27 cellular contexts compared by ENCODE assay signal in genomic region chr14:75614179-75614578, GRCh38. TPM values are rescaled to one million over a fixed set of nuclear protein-coding genes. Genes with fewer than 3 reads are reported as not detected.
A peak's percentile ranks its signal among the peaks of the same experiment; 100 is the strongest.
DNase-seq lines count a peak whose midpoint lies in the region; ATAC-seq and TF ChIP-seq lines count a peak whose summit lies in the region.
"Had no signal": no experiment of that assay in that cellular context is flagged by ENCODE, and none has a peak within 500 bp of the region (broad histone marks: within the 10 kb centered on the region; RNA-seq: fewer than 3 reads in every experiment).

No MANE protein-coding gene starts in this region.

- H3K36me3 ChIP-seq in spleen (no peaks in the 10 kb centered on the region), mammary epithelial cell (ENCODE audit: insufficient read depth, low read length) (no peaks in the 10 kb centered on the region), WERI-Rb-1 (no peaks in the 10 kb centered on the region)
- H3K36me3 ChIP-seq: neural progenitor cell, stomach had no signal

- H3K4me2 ChIP-seq in mammary epithelial cell (ENCODE audit: insufficient read depth, low read depth, low read length) = no peak overlapping the region
- H3K4me2 ChIP-seq: KMS-11, neural progenitor cell, PC-9, smooth muscle cell had no signal

- H3K27ac ChIP-seq in HL-60 (replicated peaks) (peak overlapping the region; percentile 65; the same call in 1 of the 2 replicates), spleen (peak overlapping the region in 6 of 8 donors; percentile 46 to 86 (median 76)), mammary epithelial cell (ENCODE audit: insufficient read depth, low read depth, low read length) (no peak overlapping the region), WERI-Rb-1 (no peak overlapping the region)
- H3K27ac ChIP-seq: KMS-11, neural progenitor cell, PC-9, VCaP had no signal

- H3K4me1 ChIP-seq in spleen (peaks cover 0 to 53% (median 21%) of the 10 kb centered on the region in 6 donors), mammary epithelial cell (ENCODE audit: insufficient read depth, low read length) (no peaks in the 10 kb centered on the region)

- no peak overlapping the region for H2AFZ ChIP-seq in mammary epithelial cell (ENCODE audit: low read depth, low read length)
- H2AFZ ChIP-seq: neural progenitor cell, PC-9 had no signal

- H4K20me1 ChIP-seq in mammary epithelial cell (ENCODE audit: insufficient read depth, low read length) = no peaks in the 10 kb centered on the region

- H3K4me3 ChIP-seq in HL-60 (replicated peaks; ENCODE audit: insufficient read depth, low read length) (no peak overlapping the region), epithelial cell of esophagus (ENCODE audit: low read length) (no peak overlapping the region), spleen (no peak overlapping the region), mammary epithelial cell (replicated peaks in 1 of 3; ENCODE audit: insufficient read depth in 1 of 3, low read depth in 2 of 3, low read length in 3 of 3) (no peak overlapping the region), WERI-Rb-1 (ENCODE audit: low read depth, low read length) (no peak overlapping the region)
- H3K4me3 ChIP-seq: neural progenitor cell, PC-9, smooth muscle cell, stomach had no signal

- CTCF ChIA-PET in mammary epithelial cell (lab: Charles Lee; ENCODE audit: low non-redundant PET) = no interaction called here

- ATAC-seq in HG03280 (IDR thresholded peaks at IDR 0.05; ENCODE audit: unreplicated experiment) = no peak
- ATAC-seq: right cardiac atrium had no signal

- DNase-seq in HL-60 (ENCODE audit: low read depth in 1 of 2, low spot score in 1 of 2) = peak in 1 of 2 experiments; percentile 59
- peak; percentile 38 for DNase-seq in NOMO-1 treated with dmso at 0.1 percent for 144 hours (lab: John Stamatoyannopoulos, UW; ENCODE audit: unreplicated experiment)
- DNase-seq in epithelial cell of esophagus (ENCODE audit: low read depth) = peak; percentile 24
- no peak for DNase-seq in spleen
- no peak for DNase-seq in mammary epithelial cell
- no peak for DNase-seq in germinal center (ENCODE audit: low spot score)
- no peak for DNase-seq in WERI-Rb-1
- DNase-seq: activated CD4-positive, alpha-beta T cell treated with anti-CD3 and anti-CD28 coated beads for 48 hours; activated CD8-positive, alpha-beta memory T cell treated with anti-CD3 and anti-CD28 coated beads for 24 hours; activated T-cell treated with anti-CD3 and anti-CD28 coated beads for 4 hours; H7; hypothalamus; immature natural killer cell; left cardiac atrium; mesenchymal stem cell; MM.1S; NCI-H1694; PC-9; posterior cingulate gyrus; right cardiac atrium; stimulated activated CD4-positive, alpha-beta T cell treated with anti-CD3 and anti-CD28 coated beads, Interleukin-1b, Interleukin-23, amount 100 ng/mL, for 48 hours; stomach had no signal

- intact Hi-C loops in spleen (cut with DNase I; ENCODE audit: low total_unique reads) (no loop called here), mammary epithelial cell (cut with micrococcal nuclease) (no loop called here)

- H3K27me3 ChIP-seq in HL-60 (ENCODE audit: insufficient read depth, poor library complexity, severe bottlenecking) = no peaks in the 10 kb centered on the region
- H3K27me3 ChIP-seq in spleen (replicated peaks in 1 of 7) = no peaks in the 10 kb centered on the region
- no peaks in the 10 kb centered on the region for H3K27me3 ChIP-seq in mammary epithelial cell (ENCODE audit: insufficient read depth, low read length)
- H3K27me3 ChIP-seq in WERI-Rb-1 (ENCODE audit: insufficient read depth, low read depth, severe bottlenecking) = no peaks in the 10 kb centered on the region
- H3K27me3 ChIP-seq: neural progenitor cell had no signal

- H3K9me3 ChIP-seq in spleen (no peaks in the 10 kb centered on the region), mammary epithelial cell (replicated peaks; ENCODE audit: insufficient read depth, low read length) (peaks cover 3% of the 10 kb centered on the region), WERI-Rb-1 (ENCODE audit: severe bottlenecking) (no peaks in the 10 kb centered on the region)
- H3K9me3 ChIP-seq: stomach had no signal

- H3K79me2 ChIP-seq in mammary epithelial cell (ENCODE audit: insufficient read depth, low read length) = no peaks in the 10 kb centered on the region

- dilution Hi-C loops in mammary epithelial cell (cut with HindIII; ENCODE audit: low sequenced_read_pairs) = no loop called here

- no peak for TF ChIP-seq POLR2A in spleen (IDR thresholded peaks at IDR 0.05)

- TF ChIP-seq CTCF in HL-60 (IDR thresholded peaks at IDR 0.05; ENCODE audit: insufficient read depth, low read length) (no peak), epithelial cell of esophagus (IDR thresholded peaks at IDR 0.05; ENCODE audit: insufficient read depth, low read depth, low read length, missing control alignments) (no peak), spleen (IDR thresholded peaks at IDR 0.05 in 8 of 11, conservative IDR thresholded peaks at IDR 0.05 in 3 of 11) (no peak), mammary epithelial cell (conservative IDR thresholded peaks at IDR 0.05 in 1 of 2, IDR thresholded peaks at IDR 0.05 in 1 of 2; ENCODE audit: extremely low read depth in 1 of 2, insufficient read depth in 1 of 2, low read depth in 1 of 2, low read length in 2 of 2) (no peak), WERI-Rb-1 (IDR thresholded peaks at IDR 0.05; ENCODE audit: low read depth, low read length) (no peak)

- H3K9ac ChIP-seq in mammary epithelial cell (ENCODE audit: insufficient read depth, low read length) = no peak overlapping the region
- H3K9ac ChIP-seq: KMS-11, neural progenitor cell had no signal

- WGBS in spleen, 5 donors = 47 to 64% (median 51%) methylated on average over 4 of the region's 4 CpGs
- WGBS in mammary epithelial cell (ENCODE audit: low coverage, missing lambda C conversion rate) = 44% methylated on average over 4 of the region's 4 CpGs

- in situ Hi-C loops in mammary epithelial cell (cut with MboI; ENCODE audit: low sequenced_read_pairs in 2 of 2) = no loop called here

- BruUV-seq in mammary epithelial cell (replicated peaks; lab: Mats Ljungman, UMichigan) = no TSS peak

RNA-seq across cellular contexts. Expression of gene FLVCR2, which starts 35.8 kb away (rescaled TPM):
- total RNA-seq in spleen = 10 to 100 TPM; 20.5 to 47.9 (median 35.5) TPM
- 1 to 10 TPM; 4.8 to 5.5 (median 5.0) TPM for polyA plus RNA-seq in spleen
- 1 to 10 TPM; 2.8 TPM for total RNA-seq in mammary epithelial cell
- polyA plus RNA-seq in mammary epithelial cell = 0.37 TPM
- polyA minus RNA-seq in mammary epithelial cell = 5.5 TPM

RNA-seq across cellular contexts. Expression of gene ERG28, which starts 46.5 kb away (rescaled TPM):
- total RNA-seq in spleen (1 to 10 TPM; 6.1 to 8.6 (median 7.1) TPM), mammary epithelial cell (10 to 100 TPM in 1 of 2 donors, 1 to 10 TPM in 1; 9.5 to 26.9 TPM)
- polyA plus RNA-seq in spleen (10 to 100 TPM in 1 of 3 donors, 1 to 10 TPM in 2; 8.7 to 11.1 (median 9.4) TPM), mammary epithelial cell (48.3 TPM)
- polyA minus RNA-seq in mammary epithelial cell = 47.4 TPM

RNA-seq across cellular contexts. Expression of gene TTLL5, which starts 46.9 kb away (rescaled TPM):
- total RNA-seq in spleen (10 to 100 TPM; 23.5 to 44.1 (median 36.2) TPM), mammary epithelial cell (10 to 100 TPM; 22.2 to 37.0 TPM)
- polyA plus RNA-seq in spleen (1 to 10 TPM; 4.5 to 7.1 (median 5.8) TPM), mammary epithelial cell (12.2 TPM)
- polyA minus RNA-seq in mammary epithelial cell = 137 TPM

Comparison
In these comparisons a context has a peak if more than half of its experiments do, and no peak if none do; other contexts are left out.
1. DNase-seq: peak in NOMO-1 treated with dmso at 0.1 percent for 144 hours (single experiment) and epithelial cell of esophagus (single experiment); none in spleen (single experiment), mammary epithelial cell (single experiment), germinal center (single experiment) and WERI-Rb-1 (single experiment).
2. H3K27ac ChIP-seq: peak in HL-60 (single experiment) and spleen (6 of 8); none in mammary epithelial cell (single experiment) and WERI-Rb-1 (single experiment).
3. RNA of gene FLVCR2, which starts 35.8 kb away (total RNA-seq): 20.5 to 47.9 TPM in spleen; 2.8 TPM in mammary epithelial cell; every median in the first group is over 4 times any median in the second.